ENCODE assay signal across 8 cellular contexts in the genomic region with DNA sequence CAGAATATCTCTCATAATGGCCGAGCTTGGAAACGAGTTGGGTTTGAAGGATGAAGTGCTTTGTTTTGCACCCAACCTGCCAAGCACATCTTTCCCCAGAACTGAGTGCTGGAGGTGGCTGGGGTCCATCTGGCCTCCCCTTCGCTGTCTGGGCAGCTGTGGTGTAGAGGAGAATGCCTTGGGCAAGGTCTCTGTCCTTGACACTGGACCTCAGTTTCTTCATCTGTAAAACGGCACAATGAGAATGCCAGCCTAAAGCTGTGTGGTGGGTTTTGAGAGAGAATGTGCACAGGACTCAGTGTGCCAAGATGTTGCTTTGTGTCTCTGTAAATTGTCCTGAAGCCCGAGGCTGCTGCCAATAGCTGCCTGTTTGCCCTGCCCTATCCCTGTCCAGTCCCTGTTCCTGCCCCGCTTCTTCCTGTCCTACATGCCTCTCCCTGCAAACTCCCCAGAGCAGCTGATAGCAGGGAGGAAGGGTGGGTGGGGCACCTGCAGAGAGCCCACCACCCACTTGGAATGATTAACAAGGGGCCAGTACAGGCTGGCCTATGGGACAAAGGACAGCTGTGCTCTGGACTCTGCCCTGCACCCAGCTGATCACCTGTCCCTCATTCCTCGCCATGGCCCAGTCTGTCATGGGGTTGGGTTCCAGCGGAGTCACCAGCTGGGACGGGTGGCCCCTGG. TPM values are rescaled to one million over a fixed set of nuclear protein-coding genes. Genes with fewer than 3 reads are reported as not detected.
DNase-seq lines count a peak whose midpoint lies in the region; ATAC-seq, FAIRE-seq and TF ChIP-seq lines count a peak whose summit lies in the region.

No MANE protein-coding gene starts in this region.

- peaks cover 21% of the 10 kb centered on the region for H3K79me1 ChIP-seq in H1 (ENCODE audit: low read depth, low read length)

- no peak for TF ChIP-seq RAD21 in H1 (IDR thresholded peaks at IDR 0.05 in 1 of 2, conservative IDR thresholded peaks at IDR 0.05 in 1 of 2; ENCODE audit: low read depth in 2 of 2, low read length in 2 of 2)

- peaks cover 6 to 78% of the 10 kb centered on the region in 2 experiments; a peak in 3 of 4 replicates for H3K79me2 ChIP-seq in H1 (ENCODE audit: control insufficient read depth in 1 of 2, insufficient read depth in 2 of 2, low read length in 2 of 2)

- peaks cover 65% of the 10 kb centered on the region for H3K4me1 Mint-ChIP-seq in nephron progenitor cell

- DNase-seq in NT2/D1 (ENCODE audit: low read depth, low spot score) (no peak), H1 (ENCODE audit: low read depth in 1 of 2, low spot score in 2 of 2) (no peak), nephron progenitor cell (no peak), iPS-NIHi7 (ENCODE audit: extremely low spot score) (no peak)
- DNase-seq in effector CD4-positive, alpha-beta T cell: no peak

- peak overlapping the region; percentile 0; the same call in 1 of the 2 replicates for H2BK5ac ChIP-seq in H1 (ENCODE audit: low read depth, low read length)

- no peak overlapping the region for H3K23ac ChIP-seq in H1 (ENCODE audit: insufficient read length)

- no peak overlapping the region; the same call in 1 of the 2 replicates for H2BK12ac ChIP-seq in H1 (ENCODE audit: low read depth, low read length)

- no peak for TF ChIP-seq POLR2A in H1 (IDR thresholded peaks at IDR 0.05; ENCODE audit: control extremely low read depth in 1 of 2, low read depth in 2 of 2, low read length in 2 of 2)

- no peaks in the 10 kb centered on the region for H3K9me3 ChIP-seq in BLaER1 treated with 17β-estradiol and CSF1 and Interleukin-3, amounts not matched to agents 10 nM and 100 nM (replicated peaks in 1 of 11)
- H3K9me3 ChIP-seq in NT2/D1 (ENCODE audit: insufficient read depth, low read length) (no peaks in the 10 kb centered on the region), H1 (ENCODE audit: insufficient read depth in 2 of 2, low read depth in 1 of 2, low read length in 1 of 2) (no peaks in the 10 kb centered on the region)

- WGBS in H1 (ENCODE audit: extremely low coverage in 1 of 2, insufficient coverage in 1 of 2, insufficient read length in 1 of 2, insufficient replicate concordance in 2 of 2, low coverage in 1 of 2, low lambda C conversion rate in 2 of 2, missing lambda C conversion rate in 1 of 2), 2 experiments: 89% methylated on average over 9 of the region's 9 CpGs; no CpG with 5 or more reads in 1 of the 2 experiments

- peak overlapping the region in 1 of 10 experiments; percentile 39; a peak in 2 of 20 replicates for H3K4me3 ChIP-seq in BLaER1 treated with 17β-estradiol and CSF1 and Interleukin-3, amounts not matched to agents 10 nM and 100 nM
- H3K4me3 ChIP-seq in NT2/D1 (ENCODE audit: insufficient read length, low read depth) (no peak overlapping the region), H1 (ENCODE audit: extremely low read depth in 1 of 4, insufficient read depth in 2 of 4, low read depth in 3 of 4, low read length in 4 of 4) (no peak overlapping the region; a peak in 1 of 8 replicates)

- H3K27ac Mint-ChIP-seq in nephron progenitor cell: no peak overlapping the region

- no peak for FAIRE-seq in H1 (lab: Jason Lieb, UNC)

- H2BK15ac ChIP-seq in H1 (ENCODE audit: low read length): no peak overlapping the region

- peaks cover 27 to 100% (median 80%) of the 10 kb centered on the region in 11 experiments; a peak in 20 of 22 replicates for H4K20me1 ChIP-seq in BLaER1 treated with 17β-estradiol and CSF1 and Interleukin-3, amounts not matched to agents 10 nM and 100 nM
- peaks cover 7 to 13% of the 10 kb centered on the region in 2 experiments for H4K20me1 ChIP-seq in H1 (replicated peaks in 1 of 2; ENCODE audit: control insufficient read depth in 1 of 2, insufficient read depth in 2 of 2, low read length in 2 of 2)

- H3K9ac ChIP-seq in BLaER1 treated with 17β-estradiol and CSF1 and Interleukin-3, amounts not matched to agents 10 nM and 100 nM: peak overlapping the region; percentile 14 to 80 (median 72); a peak in 18 of 22 replicates
- H3K9ac ChIP-seq in NT2/D1 (ENCODE audit: insufficient read length, low read depth) (peak overlapping the region; percentile 46), H1 (replicated peaks in 1 of 4; ENCODE audit: extremely low read depth in 1 of 4, low read depth in 3 of 4, low read length in 3 of 4) (no peak overlapping the region; a peak in 1 of 7 replicates)

- H3K36me3 Mint-ChIP-seq in nephron progenitor cell (ENCODE audit: low read depth): peaks cover 17% of the 10 kb centered on the region

- H3K56ac ChIP-seq in H1 (replicated peaks; ENCODE audit: insufficient read length, low read depth, low read length): no peak overlapping the region

- no peak overlapping the region for H2BK120ac ChIP-seq in H1 (replicated peaks; ENCODE audit: low read depth, low read length)

- peak overlapping the region in 10 of 11 experiments; percentile 63 to 91 (median 81); a peak in 19 of 22 replicates for H3K27ac ChIP-seq in BLaER1 treated with 17β-estradiol and CSF1 and Interleukin-3, amounts not matched to agents 10 nM and 100 nM
- H3K27ac ChIP-seq in H1 (ENCODE audit: low read depth, low read length): no peak overlapping the region

- TF ChIP-seq CTCF in H1 (IDR thresholded peaks at IDR 0.05; ENCODE audit: control extremely low read depth in 1 of 3, insufficient read depth in 1 of 3, low read depth in 1 of 3, low read length in 3 of 3) (no peak), nephron progenitor cell (IDR thresholded peaks at IDR 0.05) (no peak)

- no peak overlapping the region; the same call in 1 of the 2 replicates for H2AK5ac ChIP-seq in H1 (ENCODE audit: low read depth, low read length)

- H3K4ac ChIP-seq in H1 (replicated peaks; ENCODE audit: insufficient read length, low read depth, low read length): no peak overlapping the region

- peaks cover 47 to 90% (median 83%) of the 10 kb centered on the region in 11 experiments for H3K36me3 ChIP-seq in BLaER1 treated with 17β-estradiol and CSF1 and Interleukin-3, amounts not matched to agents 10 nM and 100 nM
- H3K36me3 ChIP-seq in NT2/D1 (ENCODE audit: insufficient read depth, insufficient read length, low read length) (peaks cover 86% of the 10 kb centered on the region), H1 (ENCODE audit: control insufficient read depth in 2 of 4, insufficient read depth in 4 of 4, low read length in 3 of 4) (peaks cover 0 to 4% (median 1%) of the 10 kb centered on the region in 4 experiments; a peak in 5 of 8 replicates)

- POLR2A ChIA-PET in H1 (lab: Charles Lee; ENCODE audit: partially characterized antibody): interaction anchor here (0.6 to 12.6 kb wide), 15 partner anchors 9 to 563 kb away, joined by 3 to 143 read pairs (median 4); a partner anchor contains a TSS

- no peaks in the 10 kb centered on the region for H3K27me3 ChIP-seq in BLaER1 treated with 17β-estradiol and CSF1 and Interleukin-3, amounts not matched to agents 10 nM and 100 nM
- no peaks in the 10 kb centered on the region for H3K27me3 ChIP-seq in NT2/D1 (ENCODE audit: insufficient read depth, insufficient read length)
- no peaks in the 10 kb centered on the region for H3K27me3 ChIP-seq in H1 (replicated peaks in 1 of 4; ENCODE audit: control insufficient read depth in 3 of 4, extremely low read depth in 1 of 4, insufficient read depth in 3 of 4, low read length in 3 of 4)

- H2AFZ ChIP-seq in H1 (ENCODE audit: low read length): no peak overlapping the region

- H3K4me1 ChIP-seq in BLaER1 treated with 17β-estradiol and CSF1 and Interleukin-3, amounts not matched to agents 10 nM and 100 nM: peaks cover 74 to 100% (median 91%) of the 10 kb centered on the region in 10 experiments
- H3K4me1 ChIP-seq in NT2/D1 (ENCODE audit: insufficient read depth, insufficient read length): peaks cover 41% of the 10 kb centered on the region
- peaks cover 18 to 38% (median 31%) of the 10 kb centered on the region in 4 experiments for H3K4me1 ChIP-seq in H1 (replicated peaks in 1 of 4; ENCODE audit: control insufficient read depth in 3 of 4, insufficient read depth in 4 of 4, low read length in 3 of 4)

- peak overlapping the region; percentile 79 to 98 (median 96) for H3K4me2 ChIP-seq in BLaER1 treated with 17β-estradiol and CSF1 and Interleukin-3, amounts not matched to agents 10 nM and 100 nM
- peak overlapping the region in 1 of 2 experiments; percentile 47; a peak in 2 of 4 replicates for H3K4me2 ChIP-seq in H1 (ENCODE audit: insufficient read depth in 1 of 2, low read depth in 2 of 2, low read length in 2 of 2)

- no peaks in the 10 kb centered on the region for H3K23me2 ChIP-seq in H1 (ENCODE audit: low read depth, low read length)

- H3K9me3 Mint-ChIP-seq in nephron progenitor cell: no peaks in the 10 kb centered on the region

- H3K27me3 Mint-ChIP-seq in nephron progenitor cell (ENCODE audit: low read depth, poor library complexity): no peaks in the 10 kb centered on the region

- H3K18ac ChIP-seq in H1 (ENCODE audit: extremely low read depth, low read length): no peak overlapping the region

- H4K91ac ChIP-seq in H1 (replicated peaks; ENCODE audit: insufficient read length, low read length): no peak overlapping the region

- peak overlapping the region; percentile 43 for H3K4me3 Mint-ChIP-seq in nephron progenitor cell

- CTCF ChIA-PET in H1 (lab: Charles Lee; ENCODE audit: partially characterized antibody): interaction anchor here (0.8 to 4.0 kb wide), 11 partner anchors 9 to 359 kb away, joined by 3 to 26 read pairs (median 5); a partner anchor contains a TSS

- ATAC-seq in GM21390 (IDR thresholded peaks at IDR 0.05; ENCODE audit: unreplicated experiment) (no peak), GM18868 (IDR thresholded peaks at IDR 0.05; ENCODE audit: unreplicated experiment) (no peak)

- H4K5ac ChIP-seq in H1 (ENCODE audit: insufficient read length, low read depth, low read length): no peak overlapping the region

- no peak for TF ChIP-seq EP300 in H1 (IDR thresholded peaks at IDR 0.05; ENCODE audit: borderline replicate concordance in 1 of 2, low read depth in 2 of 2, low read length in 2 of 2)

- H3K14ac ChIP-seq in H1 (ENCODE audit: insufficient read length): no peak overlapping the region

- H4K8ac ChIP-seq in H1 (ENCODE audit: extremely low read depth, insufficient read depth, low read length): no peak overlapping the region

- no peak overlapping the region for H2BK20ac ChIP-seq in H1 (ENCODE audit: low read length)

RNA-seq across cellular contexts. Expression of a gene that starts 15.3 kb away (rescaled TPM):
- 170 and 180 TPM in 2 replicates for total RNA-seq in H1 (2021; fragmentation: NEBNext Ultra II Directional; extraction: Animal tissue kit (Norgen Biotek cat#: 25700))
- polyA plus RNA-seq in H1 (2011; rRNA removed): 114 and 182 TPM in 2 replicates
- 97.6 TPM for polyA plus RNA-seq in H1 (2011; cell fraction: cytosol; rRNA removed)
- 95.0 TPM for polyA plus RNA-seq in H1 (2011; cell fraction: nucleus; rRNA removed)
- polyA plus RNA-seq in H1 (2012, experiment 1 of 2): 127 to 134 TPM (median 129 TPM) in 4 replicates
- polyA plus RNA-seq in H1 (2012, experiment 2 of 2): 154 TPM
- 98.7 TPM for polyA plus RNA-seq in H1 (2013, experiment 1 of 2)
- polyA plus RNA-seq in H1 (2013, experiment 2 of 2): 97.2 TPM
- 95.4 and 104 TPM in 2 replicates for polyA minus RNA-seq in H1 (2011; rRNA and poly(A)+ RNA removed)
- polyA minus RNA-seq in H1 (2011; cell fraction: cytosol; rRNA and poly(A)+ RNA removed): 106 TPM
- polyA minus RNA-seq in H1 (2011; cell fraction: nucleus; rRNA and poly(A)+ RNA removed): 55.4 TPM

RNA-seq across cellular contexts. Expression of a gene that starts 31.7 kb away (rescaled TPM):
- total RNA-seq in H1 (2021; fragmentation: NEBNext Ultra II Directional; extraction: Animal tissue kit (Norgen Biotek cat#: 25700)): 2,091 and 2,148 TPM in 2 replicates
- polyA plus RNA-seq in H1 (2011; rRNA removed): 1,486 and 2,502 TPM in 2 replicates
- 3,173 TPM for polyA plus RNA-seq in H1 (2011; cell fraction: cytosol; rRNA removed)
- polyA plus RNA-seq in H1 (2011; cell fraction: nucleus; rRNA removed): 510 TPM
- 2,897 to 3,886 TPM (median 3,522 TPM) in 4 replicates for polyA plus RNA-seq in H1 (2012, experiment 1 of 2)
- polyA plus RNA-seq in H1 (2012, experiment 2 of 2): 3,306 TPM
- polyA plus RNA-seq in H1 (2013, experiment 1 of 2): 4,125 TPM
- polyA plus RNA-seq in H1 (2013, experiment 2 of 2): 4,130 TPM
- 442 and 458 TPM in 2 replicates for polyA minus RNA-seq in H1 (2011; rRNA and poly(A)+ RNA removed)
- polyA minus RNA-seq in H1 (2011; cell fraction: cytosol; rRNA and poly(A)+ RNA removed): 903 TPM
- 264 TPM for polyA minus RNA-seq in H1 (2011; cell fraction: nucleus; rRNA and poly(A)+ RNA removed)

Comparison
In these comparisons a context has a peak if more than half of its experiments do, and no peak if none do; other contexts are left out.
1. H3K9ac ChIP-seq: peak in BLaER1 treated with 17β-estradiol and CSF1 and Interleukin-3, amounts not matched to agents 10 nM and 100 nM (11 of 11) and NT2/D1 (single experiment); none in H1 (0 of 4).